Comparison of ENCODE assay signal across 8 cellular contexts in the genomic region with DNA sequence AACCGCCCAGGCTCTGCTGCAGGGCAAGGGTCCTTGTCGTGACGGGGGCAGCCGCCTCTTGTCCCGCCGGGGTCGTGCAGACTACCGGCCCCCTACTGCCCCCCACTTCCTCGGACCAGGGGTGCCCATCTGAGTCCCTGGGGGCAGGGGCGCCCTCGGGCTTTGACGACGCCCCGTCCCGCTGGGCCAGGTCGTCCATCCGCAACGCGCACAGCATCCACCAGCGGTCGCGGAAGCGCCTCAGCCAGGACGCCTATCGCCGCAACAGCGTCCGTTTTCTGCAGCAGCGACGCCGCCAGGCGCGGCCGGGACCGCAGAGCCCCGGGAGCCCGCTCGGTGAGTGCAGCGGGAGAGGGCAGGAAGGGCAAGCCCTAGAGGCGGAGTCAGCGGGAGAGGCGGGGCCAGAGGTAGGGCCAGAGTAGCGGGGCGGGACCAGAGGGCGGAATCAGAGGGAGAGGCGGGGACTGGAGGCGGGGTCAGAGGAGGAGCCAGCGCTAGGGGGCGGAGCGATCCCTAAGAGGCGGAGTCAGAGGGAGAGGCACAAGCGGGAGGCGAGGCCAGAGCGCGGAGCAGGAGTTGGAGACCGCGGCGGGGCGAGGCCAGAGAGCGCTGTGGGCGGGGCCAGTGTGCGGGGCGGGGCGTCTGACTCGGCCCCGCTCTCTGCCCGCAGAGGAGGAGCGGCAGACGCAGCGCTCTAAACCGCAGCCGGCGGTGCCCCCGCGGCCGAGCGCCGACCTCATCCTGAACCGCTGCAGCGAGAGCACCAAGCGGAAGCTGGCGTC. TPM values are rescaled to one million over a fixed set of nuclear protein-coding genes. Genes with fewer than 3 reads are reported as not detected.
A peak's percentile ranks its signal among the peaks of the same experiment; 100 is the strongest.
DNase-seq lines count a peak whose midpoint lies in the region; ATAC-seq and TF ChIP-seq lines count a peak whose summit lies in the region.
"Not testable (repeated sequence)": the region's sequence is repeated elsewhere in the genome, so short reads cannot be mapped to it uniquely, and the experiment has no call there.

No MANE protein-coding gene starts in this region.

- TF ChIP-seq CTCF in gastroesophageal sphincter (IDR thresholded peaks at IDR 0.05) = peak in 1 of 4 experiments; percentile 10
- TF ChIP-seq CTCF in osteocyte (IDR thresholded peaks at IDR 0.05) = not testable (repeated sequence)

- H3K4me1 Mint-ChIP-seq in activated naive CD4-positive, alpha-beta T cell treated with anti-CD3 and anti-CD28 coated beads for 36 hours (ENCODE audit: low read depth); osteocyte (ENCODE audit: unreplicated experiment): not testable (repeated sequence)

- WGBS in gastroesophageal sphincter (ENCODE audit: low coverage in 1 of 2), 2 donors = 0% methylated on average over 6 of the region's 82 CpGs; no CpG with 5 or more reads in 1 of the 2 donors

- H3K36me3 Mint-ChIP-seq in activated naive CD4-positive, alpha-beta T cell treated with anti-CD3 and anti-CD28 coated beads for 36 hours (ENCODE audit: low read depth); osteocyte (ENCODE audit: unreplicated experiment): not testable (repeated sequence)

- H3K36me3 ChIP-seq in gastroesophageal sphincter = not testable (repeated sequence)

- not testable (repeated sequence) for TF ChIP-seq EP300 in gastroesophageal sphincter (IDR thresholded peaks at IDR 0.05)

- TF ChIP-seq POLR2A in gastroesophageal sphincter (IDR thresholded peaks at IDR 0.05) = not testable (repeated sequence)

- H3K9me3 Mint-ChIP-seq in activated naive CD4-positive, alpha-beta T cell treated with anti-CD3 and anti-CD28 coated beads for 36 hours; osteocyte (ENCODE audit: unreplicated experiment): not testable (repeated sequence)

- H3K9me3 ChIP-seq in gastroesophageal sphincter = not testable (repeated sequence)

- H3K27ac ChIP-seq in gastroesophageal sphincter = peak overlapping the region in 2 of 4 donors; percentile 14 to 60

- H3K4me1 ChIP-seq in gastroesophageal sphincter = not testable (repeated sequence)

- H3K27me3 Mint-ChIP-seq in activated naive CD4-positive, alpha-beta T cell treated with anti-CD3 and anti-CD28 coated beads for 36 hours (ENCODE audit: low read depth); osteocyte (ENCODE audit: unreplicated experiment): not testable (repeated sequence)

- CTCF ChIA-PET in activated naive CD4-positive, alpha-beta T cell treated with anti-CD3 and anti-CD28 coated beads for 36 hours (lab: Charles Lee) = not testable (repeated sequence)

- intact Hi-C loops in activated naive CD4-positive, alpha-beta T cell treated with anti-CD3 and anti-CD28 coated beads for 36 hours (cut with micrococcal nuclease) = not testable (repeated sequence)

- DNase-seq in NCI-H1694 (lab: John Stamatoyannopoulos, UW) (peak; percentile 75), SKM-1 treated with dmso at 0.1 percent for 144 hours (lab: John Stamatoyannopoulos, UW; ENCODE audit: unreplicated experiment) (peak; percentile 63), osteocyte (ENCODE audit: extremely low spot score, unreplicated experiment) (peak; percentile 98), superior temporal gyrus (ENCODE audit: extremely low spot score) (peak; percentile 89)
- peak; percentile 98 for DNase-seq in activated naive CD4-positive, alpha-beta T cell treated with anti-CD3 and anti-CD28 coated beads for 36 hours

- not testable (repeated sequence) for H3K27ac Mint-ChIP-seq in activated naive CD4-positive, alpha-beta T cell treated with anti-CD3 and anti-CD28 coated beads for 36 hours; osteocyte (ENCODE audit: unreplicated experiment)

- H3K27me3 ChIP-seq in gastroesophageal sphincter = not testable (repeated sequence)

- ATAC-seq in GM18508 (IDR thresholded peaks at IDR 0.05; ENCODE audit: insufficient read depth, unreplicated experiment) (peak; percentile 68), HG02943 (IDR thresholded peaks at IDR 0.05; ENCODE audit: low read depth, unreplicated experiment) (peak; percentile 84), gastroesophageal sphincter (peak; percentile 96)

- H3K4me3 ChIP-seq in gastroesophageal sphincter = peak overlapping the region; percentile 43 to 49

- not testable (repeated sequence) for H3K4me3 Mint-ChIP-seq in activated naive CD4-positive, alpha-beta T cell treated with anti-CD3 and anti-CD28 coated beads for 36 hours; osteocyte (ENCODE audit: unreplicated experiment)

RNA-seq across cellular contexts. Expression of gene NCF1, which starts 14.7 kb away (rescaled TPM):
- under 1 TPM; 0.50 to 0.59 TPM for total RNA-seq in activated naive CD4-positive, alpha-beta T cell treated with anti-CD3 and anti-CD28 coated beads for 36 hours
- 1 to 10 TPM in 3 of 4 donors, under 1 TPM in 1; 0.93 to 5.7 (median 2.3) TPM for total RNA-seq in gastroesophageal sphincter
- total RNA-seq in osteocyte = not detected in 2 replicates
